Comparison of ENCODE assay signal across 8 cellular contexts in genomic region chr2:62704654-62705006, GRCh38. TPM values are rescaled to one million over a fixed set of nuclear protein-coding genes. Genes with fewer than 3 reads are reported as not detected.
DNase-seq lines count a peak whose midpoint lies in the region; ATAC-seq lines count a peak whose summit lies in the region.

No MANE protein-coding gene starts in this region.

- H3K4ac ChIP-seq in neuronal stem cell (ENCODE audit: low read length): no peak overlapping the region

- H3K4me2 ChIP-seq in neuronal stem cell (ENCODE audit: insufficient read depth, low read length, poor library complexity, severe bottlenecking): peak overlapping the region; percentile 73

- H3K36me3 Mint-ChIP-seq in CD4-positive, CD25-positive, alpha-beta regulatory T cell: peaks cover 8% of the 10 kb centered on the region

- peak overlapping the region; percentile 94 for H2AFZ ChIP-seq in neuronal stem cell (ENCODE audit: low read length)

- H3K4me3 Mint-ChIP-seq in CD4-positive, CD25-positive, alpha-beta regulatory T cell: peak overlapping the region; percentile 96 to 100 (median 98)

- H3K4me3 ChIP-seq in CD4-positive, CD25-positive, alpha-beta regulatory T cell (ENCODE audit: low read depth, low read length): peak overlapping the region; percentile 86
- peak overlapping the region; percentile 35 for H3K4me3 ChIP-seq in NT2/D1 (ENCODE audit: insufficient read length, low read depth)
- H3K4me3 ChIP-seq in endocrine pancreas (ENCODE audit: control insufficient read depth, insufficient read depth, low read length): peak overlapping the region; percentile 61
- H3K4me3 ChIP-seq in neuronal stem cell (ENCODE audit: low read length in 2 of 2): peak overlapping the region; percentile 81 to 93

- no peak overlapping the region for H2AK5ac ChIP-seq in neuronal stem cell (ENCODE audit: low read depth, low read length)

- H2BK120ac ChIP-seq in neuronal stem cell (ENCODE audit: low read depth, low read length): no peak overlapping the region

- no peak overlapping the region for H3K18ac ChIP-seq in neuronal stem cell (ENCODE audit: low read length)

- H4K91ac ChIP-seq in neuronal stem cell (ENCODE audit: low read depth, low read length, poor library complexity): no peak overlapping the region

- no peak overlapping the region for H4K8ac ChIP-seq in neuronal stem cell (ENCODE audit: low read depth, low read length)

- WGBS in neuronal stem cell (ENCODE audit: extremely low coverage in 2 of 2, insufficient read length in 2 of 2, insufficient replicate concordance in 1 of 2), 2 donors: no CpG with 5 or more reads among the region's 2 CpGs

- ATAC-seq in CD4-positive, CD25-positive, alpha-beta regulatory T cell (ENCODE audit: low read depth in 2 of 2): no peak
- no peak for ATAC-seq in GM18870 (IDR thresholded peaks at IDR 0.05; ENCODE audit: unreplicated experiment)

- peaks cover 19% of the 10 kb centered on the region for H3K27me3 Mint-ChIP-seq in CD4-positive, CD25-positive, alpha-beta regulatory T cell

- H3K36me3 ChIP-seq in CD4-positive, CD25-positive, alpha-beta regulatory T cell (ENCODE audit: control insufficient read depth, insufficient read depth, low read length): no peaks in the 10 kb centered on the region
- H3K36me3 ChIP-seq in NT2/D1 (ENCODE audit: insufficient read depth, insufficient read length, low read length) (peaks cover 23% of the 10 kb centered on the region), endocrine pancreas (ENCODE audit: control insufficient read depth, insufficient read depth, low read length) (no peaks in the 10 kb centered on the region), neuronal stem cell (replicated peaks in 1 of 2; ENCODE audit: control insufficient read depth in 2 of 2, insufficient read depth in 2 of 2, low read length in 2 of 2) (peaks cover 2 to 26% of the 10 kb centered on the region in 2 donors)

- H3K9me3 Mint-ChIP-seq in CD4-positive, CD25-positive, alpha-beta regulatory T cell: no peaks in the 10 kb centered on the region

- no peak overlapping the region for H3K23ac ChIP-seq in neuronal stem cell (ENCODE audit: low read depth, low read length, poor library complexity)

- no peak overlapping the region for H2BK15ac ChIP-seq in neuronal stem cell (ENCODE audit: low read length)

- H3K14ac ChIP-seq in neuronal stem cell (ENCODE audit: low read length): no peak overlapping the region

- H3K79me1 ChIP-seq in neuronal stem cell (ENCODE audit: low read depth, low read length): peaks cover 4% of the 10 kb centered on the region

- H3K4me1 Mint-ChIP-seq in CD4-positive, CD25-positive, alpha-beta regulatory T cell: peaks cover 15 to 38% (median 32%) of the 10 kb centered on the region in 4 donors

- no peaks in the 10 kb centered on the region for H3K27me3 ChIP-seq in CD4-positive, CD25-positive, alpha-beta regulatory T cell (ENCODE audit: control insufficient read depth, insufficient read depth, low read length)
- H3K27me3 ChIP-seq in NT2/D1 (ENCODE audit: insufficient read depth, insufficient read length) (no peaks in the 10 kb centered on the region), endocrine pancreas (ENCODE audit: control insufficient read depth, insufficient read depth, low read length) (no peaks in the 10 kb centered on the region), neuronal stem cell (ENCODE audit: control insufficient read depth in 3 of 3, insufficient read depth in 3 of 3, low read depth in 1 of 3, low read length in 3 of 3) (no peaks in the 10 kb centered on the region)

- peak overlapping the region; percentile 8 for H3K27ac ChIP-seq in CD4-positive, CD25-positive, alpha-beta regulatory T cell (ENCODE audit: insufficient read depth, low read length, poor library complexity, severe bottlenecking)
- peak overlapping the region; percentile 81 for H3K27ac ChIP-seq in neuronal stem cell (replicated peaks; ENCODE audit: low read length)

- H3K9me3 ChIP-seq in CD4-positive, CD25-positive, alpha-beta regulatory T cell (ENCODE audit: control insufficient read depth in 2 of 2, low read length in 2 of 2): no peaks in the 10 kb centered on the region
- H3K9me3 ChIP-seq in NT2/D1 (ENCODE audit: insufficient read depth, low read length): peaks cover 10% of the 10 kb centered on the region
- H3K9me3 ChIP-seq in endocrine pancreas (ENCODE audit: control insufficient read depth, low read length): no peaks in the 10 kb centered on the region
- peaks cover 0 to 20% of the 10 kb centered on the region in 2 donors for H3K9me3 ChIP-seq in neuronal stem cell (replicated peaks in 1 of 2; ENCODE audit: control insufficient read depth in 2 of 2, insufficient read depth in 1 of 2, low read depth in 1 of 2, low read length in 2 of 2)

- H2BK12ac ChIP-seq in neuronal stem cell (ENCODE audit: low read length): no peak overlapping the region

- peaks cover 24% of the 10 kb centered on the region for H3K4me1 ChIP-seq in CD4-positive, CD25-positive, alpha-beta regulatory T cell (ENCODE audit: control insufficient read depth, insufficient read depth, low read length, poor library complexity, severe bottlenecking)
- H3K4me1 ChIP-seq in NT2/D1 (ENCODE audit: insufficient read depth, insufficient read length): no peaks in the 10 kb centered on the region
- H3K4me1 ChIP-seq in endocrine pancreas (ENCODE audit: control insufficient read depth, insufficient read depth, low read length): peaks cover 17% of the 10 kb centered on the region
- peaks cover 8% of the 10 kb centered on the region in 2 donors for H3K4me1 ChIP-seq in neuronal stem cell (ENCODE audit: control insufficient read depth in 2 of 2, insufficient read depth in 1 of 2, low read depth in 1 of 2, low read length in 2 of 2)

- DNase-seq in CD4-positive, CD25-positive, alpha-beta regulatory T cell: no peak
- no peak for DNase-seq in NT2/D1 (ENCODE audit: low read depth, low spot score)
- DNase-seq in neuronal stem cell (ENCODE audit: low spot score): no peak
- DNase-seq in ecto neural progenitor cell (ENCODE audit: low spot score): no peak
- no peak for DNase-seq in NCI-H2107 treated with DMSO at 0.1 percent for 48 hours (lab: John Stamatoyannopoulos, UW; ENCODE audit: unreplicated experiment)
- no peak for DNase-seq in stimulated activated CD4-positive, alpha-beta T cell treated with anti-CD3 and anti-CD28 coated beads, Interleukin-4, amount 100 ng/mL, for 4 hours

- peak overlapping the region; percentile 77 to 89 (median 87) for H3K27ac Mint-ChIP-seq in CD4-positive, CD25-positive, alpha-beta regulatory T cell

- H3K9ac ChIP-seq in NT2/D1 (ENCODE audit: insufficient read length, low read depth) (peak overlapping the region; percentile 70), endocrine pancreas (ENCODE audit: control insufficient read depth, insufficient read depth, low read length) (peak overlapping the region; percentile 42), neuronal stem cell (ENCODE audit: low read depth, low read length, poor library complexity) (no peak overlapping the region)

- H2BK5ac ChIP-seq in neuronal stem cell (ENCODE audit: low read length): no peak overlapping the region

RNA-seq across cellular contexts. Expression of gene EHBP1, which starts 0.9 kb away (rescaled TPM):
- 25.6 TPM for total RNA-seq in CD4-positive, CD25-positive, alpha-beta regulatory T cell
- polyA plus RNA-seq in CD4-positive, CD25-positive, alpha-beta regulatory T cell: 10 to 100 TPM in 2 of 4 donors, 1 to 10 TPM in 2; 8.5 to 17.6 (median 10.0) TPM
- 34.0 TPM for polyA plus RNA-seq in neuronal stem cell (2013, experiment 1 of 2)
- polyA plus RNA-seq in neuronal stem cell (2013, experiment 2 of 2): 33.8 TPM

Comparison
In these comparisons a context has a peak if more than half of its experiments do, and no peak if none do; other contexts are left out.
1. H3K4me3 ChIP-seq: peak in every context shown above with its lines; median percentile 87 in neuronal stem cell; 86 in CD4-positive, CD25-positive, alpha-beta regulatory T cell; 61 in endocrine pancreas; 35 in NT2/D1.